8 cellular contexts compared by ENCODE assay signal in the genomic region with DNA sequence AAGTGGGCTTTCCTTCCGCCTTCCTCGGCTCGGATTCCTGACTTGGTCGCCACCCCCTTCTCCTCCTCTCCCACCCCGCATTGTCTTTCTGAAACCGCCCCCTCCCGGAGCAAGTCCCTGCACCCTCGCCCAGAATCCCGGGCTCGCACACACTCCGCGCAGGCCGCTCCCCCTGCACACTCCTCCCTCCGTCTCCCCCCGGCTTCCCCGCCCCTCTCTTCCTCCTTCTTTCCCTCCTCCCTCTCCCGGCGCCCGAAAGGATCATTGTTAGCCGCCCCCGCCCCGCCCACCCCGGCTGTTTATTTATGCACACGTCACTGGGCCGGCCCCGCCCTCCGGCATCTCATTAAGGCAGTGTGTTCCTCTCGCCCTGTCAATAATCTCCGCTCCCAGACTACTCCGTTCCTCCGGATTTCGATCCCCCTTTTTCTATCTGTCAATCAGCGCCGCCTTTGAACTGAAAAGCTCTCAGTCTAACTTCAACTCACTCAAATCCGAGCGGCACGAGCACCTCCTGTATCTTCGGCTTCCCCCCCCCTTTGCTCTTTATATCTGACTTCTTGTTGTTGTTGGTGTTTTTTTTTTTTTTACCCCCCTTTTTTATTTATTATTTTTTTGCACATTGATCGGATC. TPM values are rescaled to one million over a fixed set of nuclear protein-coding genes. Genes with fewer than 3 reads are reported as not detected.
A peak's percentile ranks its signal among the peaks of the same experiment; 100 is the strongest.
DNase-seq lines count a peak whose midpoint lies in the region; ATAC-seq, FAIRE-seq and TF ChIP-seq lines count a peak whose summit lies in the region.

A gene (plus strand): TSS at position 373 of the 633 bp plus-strand sequence. CDS start 510 bp downstream, outside the sequence.

- FAIRE-seq in GM12892 (lab: Jason Lieb, UNC) = no peak

- TF ChIP-seq POLR2A in GM12892 (IDR thresholded peaks at IDR 0.05; ENCODE audit: low read depth, low read length) = no peak
- TF ChIP-seq POLR2A in erythroblast (IDR thresholded peaks at IDR 0.05; ENCODE audit: low read length) = no peak

- peaks cover 19% of the 10 kb centered on the region for H3K4me1 Mint-ChIP-seq in activated T-cell treated with anti-CD3 and anti-CD28 coated beads, Interleukin-2, amount 50 U/mL, for 4 hours (ENCODE audit: low read depth)
- peaks cover 42% of the 10 kb centered on the region for H3K4me1 Mint-ChIP-seq in mesothelial cell of epicardium

- H3K27ac Mint-ChIP-seq in mesothelial cell of epicardium = peak within 1 kb of the TSS; percentile 99

- no peaks in the 10 kb centered on the region for H3K36me3 Mint-ChIP-seq in activated T-cell treated with anti-CD3 and anti-CD28 coated beads, Interleukin-2, amount 50 U/mL, for 4 hours (ENCODE audit: insufficient read depth)
- H3K36me3 Mint-ChIP-seq in mesothelial cell of epicardium = no peaks in the 10 kb centered on the region

- H3K27me3 Mint-ChIP-seq in activated T-cell treated with anti-CD3 and anti-CD28 coated beads, Interleukin-2, amount 50 U/mL, for 4 hours (ENCODE audit: low read depth) = peaks cover 36% of the 10 kb centered on the region
- H3K27me3 Mint-ChIP-seq in mesothelial cell of epicardium (ENCODE audit: low read depth) = no peaks in the 10 kb centered on the region

- DNase-seq in GM12892 (ENCODE audit: insufficient read length) (peak; percentile 23), KBM-7 (peak; percentile 92), OCI-M2 (lab: John Stamatoyannopoulos, UW; ENCODE audit: unreplicated experiment) (peak; percentile 32), erythroblast (lab: John Stamatoyannopoulos, UW) (peak; percentile 66 to 70), mesothelial cell of epicardium (ENCODE audit: low spot score in 2 of 2, unreplicated experiment in 2 of 2) (peak; percentile 88 to 92)
- DNase-seq in activated T-cell treated with anti-CD3 and anti-CD28 coated beads, Interleukin-2, amount 50 U/mL, for 4 hours = peak; percentile 50
- peak; percentile 63 for DNase-seq in stimulated activated CD8-positive, alpha-beta memory T cell treated with anti-CD3 and anti-CD28 coated beads, Interleukin-4, amount 100 ng/mL, for 48 hours

- H3K9me3 Mint-ChIP-seq in activated T-cell treated with anti-CD3 and anti-CD28 coated beads, Interleukin-2, amount 50 U/mL, for 4 hours = no peaks in the 10 kb centered on the region
- H3K9me3 Mint-ChIP-seq in mesothelial cell of epicardium = no peaks in the 10 kb centered on the region

- peak within 1 kb of the TSS; percentile 91 for H3K4me3 Mint-ChIP-seq in activated T-cell treated with anti-CD3 and anti-CD28 coated beads, Interleukin-2, amount 50 U/mL, for 4 hours
- H3K4me3 Mint-ChIP-seq in mesothelial cell of epicardium = peak within 1 kb of the TSS; percentile 98

- peak; percentile 40 to 42 for ATAC-seq in activated T-cell treated with anti-CD3 and anti-CD28 coated beads, Interleukin-2, amount 50 U/mL, for 4 hours
- no peak for ATAC-seq in HG03135 (IDR thresholded peaks at IDR 0.05; ENCODE audit: unreplicated experiment)

- in situ Hi-C loops in KBM-7 (cut with MboI; ENCODE audit: low pct_unique_long_range_greater_than_20kb, low sequenced_read_pairs) = no loop called here

- TF ChIP-seq CTCF in mesothelial cell of epicardium (IDR thresholded peaks at IDR 0.05; ENCODE audit: unreplicated experiment) = no peak

RNA-seq across cellular contexts. Expression of the gene that starts here (rescaled TPM):
- polyA plus RNA-seq in GM12892 (2012; ENCODE audit: missing spikeins) = 0.11 TPM
- 1 to 10 TPM in 1 of 3 donors, under 1 TPM in 2; 0.76 to 1.9 (median 0.90) TPM for total RNA-seq in activated T-cell treated with anti-CD3 and anti-CD28 coated beads, Interleukin-2, amount 50 U/mL, for 4 hours
- 76.4 to 84.0 TPM (median 78.0 TPM) in 3 replicates for total RNA-seq in mesothelial cell of epicardium

Comparison
In these comparisons a context has a peak if more than half of its experiments do, and no peak if none do; other contexts are left out.
1. RNA of the gene that starts here (total RNA-seq): 76.4 to 84.0 TPM in mesothelial cell of epicardium; 0.76 to 1.9 TPM in activated T-cell treated with anti-CD3 and anti-CD28 coated beads, Interleukin-2, amount 50 U/mL, for 4 hours; every median in the first group is over 10 times any median in the second.
2. DNase-seq: peak in every context shown above with its lines; median percentile 92 in KBM-7; 90 in mesothelial cell of epicardium; 68 in erythroblast; 63 in stimulated activated CD8-positive, alpha-beta memory T cell treated with anti-CD3 and anti-CD28 coated beads, Interleukin-4, amount 100 ng/mL, for 48 hours; 50 in activated T-cell treated with anti-CD3 and anti-CD28 coated beads, Interleukin-2, amount 50 U/mL, for 4 hours; 32 in OCI-M2; 23 in GM12892.